ENCODE assay signal across 8 cellular contexts in the genomic region with DNA sequence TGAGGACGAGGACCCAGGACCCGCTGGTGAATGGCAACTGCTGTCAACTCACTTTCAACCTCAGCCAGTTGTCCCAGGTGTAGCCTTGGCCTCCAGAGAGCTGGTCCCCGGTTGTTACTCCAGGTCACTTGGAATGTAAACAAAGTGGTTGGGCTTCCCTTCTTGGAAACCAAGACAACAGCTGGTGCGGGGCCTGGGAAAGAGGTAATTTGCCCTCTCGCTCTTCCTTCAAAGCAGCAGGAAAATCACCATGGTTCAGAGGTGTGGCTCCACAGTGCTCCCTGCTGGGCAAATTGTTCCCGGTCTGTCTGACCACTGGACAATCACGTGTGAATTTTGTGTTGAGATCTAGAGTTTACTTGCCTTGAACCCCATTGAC. TPM values are rescaled to one million over a fixed set of nuclear protein-coding genes. Genes with fewer than 3 reads are reported as not detected.
DNase-seq lines count a peak whose midpoint lies in the region; ATAC-seq and TF ChIP-seq lines count a peak whose summit lies in the region.

No MANE protein-coding gene starts in this region.

- ATAC-seq in Right ventricle myocardium superior (ENCODE audit: poor library complexity) (no peak), GM21390 (IDR thresholded peaks at IDR 0.05; ENCODE audit: unreplicated experiment) (no peak)

- H2AFZ ChIP-seq in OCI-LY1 (ENCODE audit: low read length): no peak overlapping the region

- peak; percentile 47 for TF ChIP-seq CTCF in left ventricle myocardium inferior (IDR thresholded peaks at IDR 0.05; ENCODE audit: borderline replicate concordance)
- peak; percentile 45; the same call in 1 of the 2 replicates for TF ChIP-seq CTCF in OCI-LY1 (IDR thresholded peaks at IDR 0.05; ENCODE audit: low read length)
- TF ChIP-seq CTCF in fibroblast of villous mesenchyme (IDR thresholded peaks at IDR 0.05; ENCODE audit: insufficient read depth, low read depth, low read length): peak; percentile 57

- no peak overlapping the region for H3K27ac ChIP-seq in left ventricle myocardium inferior (replicated peaks)
- no peak overlapping the region for H3K27ac ChIP-seq in OCI-LY1 (ENCODE audit: low read depth, low read length, poor library complexity, severe bottlenecking)

- no peak overlapping the region for H3K27ac Mint-ChIP-seq in T-helper 2 cell treated with Interferon-gamma antibody and Interleukin-4, amounts not matched to agents 5 μg/mL and 100 μg/mL, for 36 hours

- no peaks in the 10 kb centered on the region for H3K4me1 Mint-ChIP-seq in T-helper 2 cell treated with Interferon-gamma antibody and Interleukin-4, amounts not matched to agents 5 μg/mL and 100 μg/mL, for 36 hours (ENCODE audit: low read depth)

- H3K36me3 ChIP-seq in left ventricle myocardium inferior (no peaks in the 10 kb centered on the region), OCI-LY1 (ENCODE audit: insufficient read depth, low read length) (no peaks in the 10 kb centered on the region)

- no peaks in the 10 kb centered on the region for H3K79me2 ChIP-seq in OCI-LY1 (ENCODE audit: insufficient read depth, low read length)

- no peaks in the 10 kb centered on the region for H3K36me3 Mint-ChIP-seq in T-helper 2 cell treated with Interferon-gamma antibody and Interleukin-4, amounts not matched to agents 5 μg/mL and 100 μg/mL, for 36 hours (ENCODE audit: low read depth)

- intact Hi-C loops in left ventricle myocardium inferior (cut with micrococcal nuclease): no loop called here
- intact Hi-C loops in Right ventricle myocardium superior (cut with DNase I): no loop called here

- H3F3A ChIP-seq in OCI-LY1 (ENCODE audit: insufficient read depth, low read length): no peaks in the 10 kb centered on the region

- H3K27me3 Mint-ChIP-seq in T-helper 2 cell treated with Interferon-gamma antibody and Interleukin-4, amounts not matched to agents 5 μg/mL and 100 μg/mL, for 36 hours (ENCODE audit: low read depth): peaks cover 25% of the 10 kb centered on the region

- H3K9ac ChIP-seq in OCI-LY1 (ENCODE audit: low read length): no peak overlapping the region

- H3K4me1 ChIP-seq in left ventricle myocardium inferior: no peaks in the 10 kb centered on the region
- H3K4me1 ChIP-seq in OCI-LY1 (ENCODE audit: insufficient read depth, low read length, severe bottlenecking): no peaks in the 10 kb centered on the region

- H3K4me3 ChIP-seq in left ventricle myocardium inferior: no peak overlapping the region
- no peak overlapping the region for H3K4me3 ChIP-seq in OCI-LY1 (ENCODE audit: low read depth, low read length, poor library complexity, severe bottlenecking)
- H3K4me3 ChIP-seq in fibroblast of villous mesenchyme (ENCODE audit: low read depth, low read length): no peak overlapping the region

- no peak for DNase-seq in left ventricle myocardium inferior
- DNase-seq in Right ventricle myocardium superior: no peak
- DNase-seq in fibroblast of villous mesenchyme (ENCODE audit: low read depth): peak; percentile 34
- DNase-seq in superior temporal gyrus (ENCODE audit: extremely low spot score): peak; percentile 68
- no peak for DNase-seq in activated T-cell treated with anti-CD3 and anti-CD28 coated beads, Interleukin-2, amount 50 U/mL, for 1 hour
- DNase-seq in T-helper 2 cell treated with Interferon-gamma antibody and Interleukin-4, amounts not matched to agents 5 μg/mL and 100 μg/mL, for 36 hours (ENCODE audit: low spot score): no peak

- no peak overlapping the region for H3K4me3 Mint-ChIP-seq in T-helper 2 cell treated with Interferon-gamma antibody and Interleukin-4, amounts not matched to agents 5 μg/mL and 100 μg/mL, for 36 hours

- H3K27me3 ChIP-seq in left ventricle myocardium inferior (ENCODE audit: low read depth) (peaks cover 30% of the 10 kb centered on the region), OCI-LY1 (ENCODE audit: insufficient read depth, low read length) (no peaks in the 10 kb centered on the region; the same call in 1 of the 2 replicates)

- no peaks in the 10 kb centered on the region for H3K9me3 Mint-ChIP-seq in T-helper 2 cell treated with Interferon-gamma antibody and Interleukin-4, amounts not matched to agents 5 μg/mL and 100 μg/mL, for 36 hours

- H3K4me2 ChIP-seq in OCI-LY1 (ENCODE audit: low read length): no peak overlapping the region; the same call in 1 of the 2 replicates

- no peaks in the 10 kb centered on the region for H4K20me1 ChIP-seq in OCI-LY1 (ENCODE audit: insufficient read depth, low read length)

- H3K9me2 ChIP-seq in OCI-LY1 (ENCODE audit: low read depth, low read length): no peaks in the 10 kb centered on the region

- no peaks in the 10 kb centered on the region for H3K9me3 ChIP-seq in left ventricle myocardium inferior (replicated peaks)
- no peaks in the 10 kb centered on the region for H3K9me3 ChIP-seq in OCI-LY1 (ENCODE audit: low read length)

RNA-seq across cellular contexts. Expression of a gene that starts 15.0 kb away (rescaled TPM):
- total RNA-seq in left ventricle myocardium inferior (8.4 TPM), Right ventricle myocardium superior (2.0 TPM), fibroblast of villous mesenchyme (18.7 and 23.7 TPM in 2 replicates)

Comparison
In these comparisons a context has a peak if more than half of its experiments do, and no peak if none do; other contexts are left out.
1. DNase-seq: peak in fibroblast of villous mesenchyme (single experiment) and superior temporal gyrus (single experiment); none in left ventricle myocardium inferior (single experiment), Right ventricle myocardium superior (single experiment), activated T-cell treated with anti-CD3 and anti-CD28 coated beads, Interleukin-2, amount 50 U/mL, for 1 hour (single experiment) and T-helper 2 cell treated with Interferon-gamma antibody and Interleukin-4, amounts not matched to agents 5 μg/mL and 100 μg/mL, for 36 hours (single experiment).
2. Peak in every context shown above with its lines, with median percentiles within 50 percentile points of each other: CTCF ChIP-seq.